ENCODE assay signal across 11 cellular contexts in genomic region chr15:39774688-39775267, GRCh38. TPM values are rescaled to one million over a fixed set of nuclear protein-coding genes. Genes with fewer than 3 reads are reported as not detected.
DNase-seq lines count a peak whose midpoint lies in the region; ATAC-seq and TF ChIP-seq lines count a peak whose summit lies in the region.
"Had no signal": no experiment of that assay in that cellular context is flagged by ENCODE, and none has a peak within 500 bp of the region (broad histone marks: within the 10 kb centered on the region; RNA-seq: fewer than 3 reads in every experiment).

No MANE protein-coding gene starts in this region.

- DNase-seq in SKM-1 (lab: John Stamatoyannopoulos, UW; ENCODE audit: unreplicated experiment) = peak; percentile 10
- peak; percentile 47 for DNase-seq in activated effector memory CD4-positive, alpha-beta T cell treated with Interleukin-2 at 50 U/mL for 16 hours
- DNase-seq in stimulated activated CD4-positive, alpha-beta T cell treated with anti-CD3 and anti-CD28 coated beads, Interleukin-4, amount 100 ng/mL, for 24 hours = peak; percentile 30
- no peak for DNase-seq in spleen
- no peak for DNase-seq in foreskin keratinocyte
- DNase-seq in mesothelial cell of epicardium (ENCODE audit: low spot score in 2 of 2, unreplicated experiment in 2 of 2) = no peak
- DNase-seq: left lung, NCI-H774 had no signal

- intact Hi-C loops in spleen (cut with DNase I; ENCODE audit: low total_unique reads) = no loop called here

- H3K27me3 ChIP-seq in spleen (replicated peaks in 1 of 7) (no peaks in the 10 kb centered on the region), foreskin keratinocyte (no peaks in the 10 kb centered on the region)
- H3K27me3 ChIP-seq: left lung had no signal

- H3K27me3 Mint-ChIP-seq in mesothelial cell of epicardium (ENCODE audit: low read depth) = no peaks in the 10 kb centered on the region

- H3K4me1 ChIP-seq in spleen (peaks cover 0 to 12% (median 5%) of the 10 kb centered on the region in 6 donors), foreskin keratinocyte (no peaks in the 10 kb centered on the region)
- H3K4me1 ChIP-seq: parathyroid adenoma had no signal

- H3K27ac Mint-ChIP-seq in mesothelial cell of epicardium = no peak overlapping the region

- WGBS in spleen, 5 donors = 28 to 49% (median 39%) methylated on average over 3 of the region's 3 CpGs

- peak; percentile 39 for ATAC-seq in HG02610 (IDR thresholded peaks at IDR 0.05; ENCODE audit: unreplicated experiment)
- ATAC-seq in foreskin keratinocyte = no peak
- ATAC-seq: left lung, SK-N-SH treated with all-trans-retinoic acid at 6 μM for 48 hours had no signal

- H3K4me1 Mint-ChIP-seq in mesothelial cell of epicardium = peaks cover 26% of the 10 kb centered on the region

- H3K4me3 ChIP-seq in spleen = no peak overlapping the region
- H3K4me3 ChIP-seq: left lung had no signal

- no peak overlapping the region for H3K4me3 Mint-ChIP-seq in mesothelial cell of epicardium

- H3K27ac ChIP-seq in spleen = no peak overlapping the region
- no peak overlapping the region for H3K27ac ChIP-seq in foreskin keratinocyte
- H3K27ac ChIP-seq: left lung, parathyroid adenoma had no signal

- no peaks in the 10 kb centered on the region for H3K9me3 ChIP-seq in spleen
- H3K9me3 ChIP-seq: left lung had no signal

- no peaks in the 10 kb centered on the region for H3K36me3 Mint-ChIP-seq in mesothelial cell of epicardium

- TF ChIP-seq POLR2A in spleen (IDR thresholded peaks at IDR 0.05) = no peak

- no peaks in the 10 kb centered on the region for H3K9me3 Mint-ChIP-seq in mesothelial cell of epicardium

- TF ChIP-seq CTCF in spleen (IDR thresholded peaks at IDR 0.05 in 8 of 11, conservative IDR thresholded peaks at IDR 0.05 in 3 of 11) (no peak), foreskin keratinocyte (conservative IDR thresholded peaks at IDR 0.05) (no peak), mesothelial cell of epicardium (IDR thresholded peaks at IDR 0.05; ENCODE audit: unreplicated experiment) (no peak)

- no peaks in the 10 kb centered on the region for H3K36me3 ChIP-seq in spleen
- H3K36me3 ChIP-seq: left lung had no signal

RNA-seq across cellular contexts. Expression of gene FSIP1, which starts 7.9 kb away (rescaled TPM):
- 1 to 10 TPM in 1 of 7 donors, under 1 TPM in 6; 0.28 to 2.3 (median 0.63) TPM for total RNA-seq in spleen
- under 1 TPM; 0.09 to 0.13 (median 0.12) TPM for polyA plus RNA-seq in spleen
- 0.58 and 0.63 TPM in 2 replicates for total RNA-seq in foreskin keratinocyte
- polyA plus RNA-seq in foreskin keratinocyte = 0.31 and 0.42 TPM in 2 replicates
- 0.50 to 0.89 TPM (median 0.74 TPM) in 3 replicates for total RNA-seq in mesothelial cell of epicardium

Comparison
In these comparisons a context has a peak if more than half of its experiments do, and no peak if none do; other contexts are left out.
1. DNase-seq: peak in SKM-1 (single experiment), activated effector memory CD4-positive, alpha-beta T cell treated with Interleukin-2 at 50 U/mL for 16 hours (single experiment) and stimulated activated CD4-positive, alpha-beta T cell treated with anti-CD3 and anti-CD28 coated beads, Interleukin-4, amount 100 ng/mL, for 24 hours (single experiment); none in spleen (single experiment), foreskin keratinocyte (0 of 2) and mesothelial cell of epicardium (0 of 2).